In genomic region chr4:40283413-40283812, GRCh38 we compare ENCODE assay signal across 1 cellular context.
TF ChIP-seq lines count a peak whose summit lies in the region.

No MANE protein-coding gene starts in this region.

TF ChIP-seq in H1, 55 proteins besides CTCF, POLR2A, EP300 and RAD21 (continued from another document):
- TF ChIP-seq CHD7 (IDR thresholded peaks at IDR 0.05; ENCODE audit: insufficient replicate concordance, low read length), result no peak
- no peak for TF ChIP-seq GTF2F1 (IDR thresholded peaks at IDR 0.05; ENCODE audit: borderline replicate concordance, low read depth, low read length)
